Comparison of ENCODE assay signal across 9 cellular contexts in the genomic region with DNA sequence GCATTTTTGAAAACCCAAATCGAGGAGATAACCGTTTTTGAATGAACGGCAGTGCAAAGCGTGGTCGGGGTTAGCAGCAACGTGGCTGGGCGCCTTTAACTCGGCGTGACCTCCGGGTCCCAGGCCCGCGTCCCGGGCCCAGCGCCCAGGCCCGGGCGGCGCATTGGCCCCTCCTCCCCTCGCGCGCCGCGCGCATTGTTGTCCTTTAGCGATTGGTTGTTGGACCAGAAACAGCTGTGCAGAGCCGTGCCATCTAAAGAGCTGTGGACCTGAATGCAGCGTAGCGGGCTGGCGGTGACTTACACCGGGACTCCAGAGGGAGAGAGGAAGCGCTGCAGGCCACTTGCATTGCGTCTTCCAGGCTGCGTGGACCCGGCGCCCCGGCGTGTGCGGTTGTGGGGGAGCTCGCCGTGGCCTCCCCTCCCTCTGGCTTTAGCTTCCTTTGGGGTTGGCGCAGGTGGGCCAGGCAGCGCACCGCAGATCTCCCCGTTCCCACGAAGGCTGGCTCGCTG. TPM values are rescaled to one million over a fixed set of nuclear protein-coding genes. Genes with fewer than 3 reads are reported as not detected.
DNase-seq lines count a peak whose midpoint lies in the region; ATAC-seq and TF ChIP-seq lines count a peak whose summit lies in the region.
"Had no signal": no experiment of that assay in that cellular context is flagged by ENCODE, and none has a peak within 500 bp of the region (broad histone marks: within the 10 kb centered on the region; RNA-seq: fewer than 3 reads in every experiment).

A gene with protein sequence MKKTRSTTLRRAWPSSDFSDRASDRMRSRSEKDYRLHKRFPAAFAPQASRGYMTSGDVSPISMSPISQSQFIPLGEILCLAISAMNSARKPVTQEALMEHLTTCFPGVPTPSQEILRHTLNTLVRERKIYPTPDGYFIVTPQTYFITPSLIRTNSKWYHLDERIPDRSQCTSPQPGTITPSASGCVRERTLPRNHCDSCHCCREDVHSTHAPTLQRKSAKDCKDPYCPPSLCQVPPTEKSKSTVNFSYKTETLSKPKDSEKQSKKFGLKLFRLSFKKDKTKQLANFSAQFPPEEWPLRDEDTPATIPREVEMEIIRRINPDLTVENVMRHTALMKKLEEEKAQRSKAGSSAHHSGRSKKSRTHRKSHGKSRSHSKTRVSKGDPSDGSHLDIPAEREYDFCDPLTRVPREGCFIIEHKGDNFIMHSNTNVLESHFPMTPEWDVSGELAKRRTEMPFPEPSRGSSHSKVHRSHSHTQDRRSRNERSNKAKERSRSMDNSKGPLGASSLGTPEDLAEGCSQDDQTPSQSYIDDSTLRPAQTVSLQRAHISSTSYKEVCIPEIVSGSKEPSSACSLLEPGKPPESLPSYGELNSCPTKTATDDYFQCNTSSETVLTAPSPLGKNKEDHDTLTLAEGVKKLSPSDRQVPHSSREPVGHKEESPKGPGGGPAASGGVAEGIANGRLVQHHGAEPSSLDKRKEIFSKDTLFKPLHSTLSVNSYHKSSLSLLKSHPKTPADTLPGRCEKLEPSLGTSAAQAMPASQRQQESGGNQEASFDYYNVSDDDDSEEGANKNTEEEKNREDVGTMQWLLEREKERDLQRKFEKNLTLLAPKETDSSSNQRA (N-terminal part only) (plus strand): TSS at position 227 of the 512 bp plus-strand sequence. CDS start 1,484 bp downstream, outside the sequence.

- no TSS peak for BruUV-seq in mammary epithelial cell (replicated peaks; lab: Mats Ljungman, UMichigan)

- peaks cover 21% of the 10 kb centered on the region for H3K27me3 ChIP-seq in mammary epithelial cell (ENCODE audit: insufficient read depth, low read length)

- no peak within 1 kb of the TSS for H3K27ac ChIP-seq in mammary epithelial cell (ENCODE audit: insufficient read depth, low read depth, low read length)

- H4K20me1 ChIP-seq in mammary epithelial cell (ENCODE audit: insufficient read depth, low read length): no peaks in the 10 kb centered on the region

- no peak within 1 kb of the TSS for H3K9ac ChIP-seq in mammary epithelial cell (ENCODE audit: insufficient read depth, low read length)

- CTCF ChIA-PET in mammary epithelial cell (lab: Charles Lee; ENCODE audit: low non-redundant PET): no interaction called here

- peak; percentile 89 for ATAC-seq in sciatic nerve

- H3K79me2 ChIP-seq in mammary epithelial cell (ENCODE audit: insufficient read depth, low read length): no peaks in the 10 kb centered on the region

- H2AFZ ChIP-seq in mammary epithelial cell (ENCODE audit: low read depth, low read length): peak within 1 kb of the TSS; percentile 62

- 6% methylated on average over 19 of the region's 45 CpGs for WGBS in mammary epithelial cell (ENCODE audit: low coverage, missing lambda C conversion rate)

- no peaks in the 10 kb centered on the region for H3K9me3 ChIP-seq in mammary epithelial cell (replicated peaks; ENCODE audit: insufficient read depth, low read length)

- in situ Hi-C loops in mammary epithelial cell (cut with MboI; ENCODE audit: low sequenced_read_pairs in 2 of 2): no loop called here

- peaks cover 14% of the 10 kb centered on the region for H3K4me1 ChIP-seq in mammary epithelial cell (ENCODE audit: insufficient read depth, low read length)

- H3K36me3 ChIP-seq in mammary epithelial cell (ENCODE audit: insufficient read depth, low read length): no peaks in the 10 kb centered on the region

- dilution Hi-C loops in mammary epithelial cell (cut with HindIII; ENCODE audit: low sequenced_read_pairs): no loop called here

- TF ChIP-seq CTCF in mammary epithelial cell (conservative IDR thresholded peaks at IDR 0.05 in 1 of 2, IDR thresholded peaks at IDR 0.05 in 1 of 2; ENCODE audit: extremely low read depth in 1 of 2, insufficient read depth in 1 of 2, low read depth in 1 of 2, low read length in 2 of 2): no peak

- intact Hi-C loops in mammary epithelial cell (cut with micrococcal nuclease) (loop anchor here (2.0 kb wide), 1 partner anchor 54 kb away; no protein-coding TSS in a partner anchor), sciatic nerve (cut with DNase I) (no loop called here)

- peak; percentile 71 for DNase-seq in NCI-H82 (lab: John Stamatoyannopoulos, UW)
- DNase-seq in NCI-H82 treated with DMSO at 0.1 percent for 48 hours (lab: John Stamatoyannopoulos, UW; ENCODE audit: unreplicated experiment): no peak
- peak; percentile 24 for DNase-seq in NCI-H748 treated with DMSO at 0.1 percent for 48 hours (lab: John Stamatoyannopoulos, UW)
- peak; percentile 53 for DNase-seq in mammary epithelial cell
- DNase-seq in iPS-NIHi7 (ENCODE audit: extremely low spot score): peak; percentile 78
- DNase-seq in sciatic nerve (ENCODE audit: low spot score): peak; percentile 77
- no peak for DNase-seq in GOT3 (lab: John Stamatoyannopoulos, UW)
- DNase-seq in epidermal melanocyte (ENCODE audit: insufficient read length, low spot score): no peak

- peak within 1 kb of the TSS; percentile 36 to 50 (median 47) for H3K4me3 ChIP-seq in mammary epithelial cell (replicated peaks in 1 of 3; ENCODE audit: insufficient read depth in 1 of 3, low read depth in 2 of 3, low read length in 3 of 3)

- peak within 1 kb of the TSS; percentile 82 for H3K4me2 ChIP-seq in mammary epithelial cell (ENCODE audit: insufficient read depth, low read depth, low read length)

RNA-seq across cellular contexts. Expression of the gene that starts here (rescaled TPM):
- total RNA-seq in mammary epithelial cell (10 to 100 TPM in 1 of 2 donors, 1 to 10 TPM in 1; 2.5 to 15.5 TPM), sciatic nerve (19.2 TPM)
- 1.8 TPM for polyA plus RNA-seq in mammary epithelial cell
- not detected for polyA minus RNA-seq in mammary epithelial cell
- total RNA-seq: activated CD8-positive, alpha-beta memory T cell treated with anti-CD3 and anti-CD28 coated beads for 36 hours had no signal

Comparison
In these comparisons a context has a peak if more than half of its experiments do, and no peak if none do; other contexts are left out.
1. DNase-seq: peak in NCI-H82 (single experiment), NCI-H748 treated with DMSO at 0.1 percent for 48 hours (single experiment), mammary epithelial cell (single experiment), iPS-NIHi7 (single experiment) and sciatic nerve (single experiment); none in NCI-H82 treated with DMSO at 0.1 percent for 48 hours (single experiment), GOT3 (single experiment) and epidermal melanocyte (single experiment).